In the genomic region with DNA sequence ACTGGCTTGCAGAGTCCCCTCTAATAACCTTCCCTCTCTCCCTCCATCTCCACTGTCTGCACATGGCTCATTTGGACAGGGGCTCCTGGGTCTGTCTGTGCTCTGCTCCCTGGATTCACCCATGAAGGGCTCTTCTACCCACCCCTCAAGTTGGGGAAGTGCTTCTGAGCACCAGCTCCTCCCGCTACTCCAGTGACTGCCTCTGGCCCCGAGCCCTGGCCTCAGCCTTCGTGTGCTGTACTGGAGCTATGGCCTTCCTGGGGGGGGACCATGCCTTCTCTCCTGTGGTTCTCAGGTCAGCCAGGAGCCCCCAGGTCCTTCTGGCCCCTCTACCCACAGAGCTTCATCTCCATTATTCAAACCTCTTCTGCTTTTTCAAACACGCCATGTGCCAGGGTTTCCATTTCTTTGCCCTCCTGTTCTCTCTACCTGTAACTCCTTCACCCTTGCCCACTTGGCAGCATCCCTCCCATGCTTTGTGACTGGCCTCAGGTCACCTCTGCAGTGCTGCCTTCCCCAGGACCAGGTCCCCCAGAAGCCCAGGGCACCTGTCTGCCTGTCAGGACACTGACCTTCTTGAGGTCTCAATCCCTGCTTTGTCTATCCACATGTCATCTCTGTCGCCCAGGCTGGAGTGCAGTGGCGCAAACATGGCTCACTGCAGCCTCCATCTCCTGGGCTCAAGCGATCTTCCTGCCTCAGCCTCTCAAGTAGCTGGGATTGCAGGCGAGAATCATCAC, we compare ENCODE assay signal across 15 cellular contexts. TPM values are rescaled to one million over a fixed set of nuclear protein-coding genes. Genes with fewer than 3 reads are reported as not detected.
DNase-seq lines count a peak whose midpoint lies in the region; ATAC-seq, FAIRE-seq and TF ChIP-seq lines count a peak whose summit lies in the region.
"Had no signal": no experiment of that assay in that cellular context is flagged by ENCODE, and none has a peak within 500 bp of the region (broad histone marks: within the 10 kb centered on the region; RNA-seq: fewer than 3 reads in every experiment).

No MANE protein-coding gene starts in this region.

- no peak overlapping the region for H3K4me3 Mint-ChIP-seq in activated CD4-positive, alpha-beta T cell treated with anti-CD3 and anti-CD28 coated beads for 36 hours
- H3K4me3 Mint-ChIP-seq in activated CD4-positive, alpha-beta T cell treated with anti-CD3 and anti-CD28 coated beads, Interleukin-2, amount 10 ng/mL, durations not matched to agents 7 days and 5 days: no peak overlapping the region
- H3K4me3 Mint-ChIP-seq: memory B cell had no signal

- H3K4ac ChIP-seq in trophoblast cell (ENCODE audit: low read depth, low read length): peak overlapping the region; percentile 43

- DNase-seq in activated CD4-positive, alpha-beta T cell treated with anti-CD3 and anti-CD28 coated beads for 36 hours: no peak
- DNase-seq in activated CD4-positive, alpha-beta T cell treated with anti-CD3 and anti-CD28 coated beads, Interleukin-2, amount 10 ng/mL, durations not matched to agents 7 days and 5 days: no peak
- DNase-seq in cardiac septum (ENCODE audit: low spot score) (peak; percentile 68), trophoblast cell (no peak), uterus (peak in 1 of 2 donors; percentile 38), brain microvascular endothelial cell (no peak), small intestine (no peak), HPDE6-E6E7 (ENCODE audit: extremely low spot score) (no peak)
- DNase-seq: activated CD4-positive, alpha-beta T cell treated with anti-CD3 and anti-CD28 coated beads for 1 hour; NCI-H524 treated with DMSO at 0.1 percent for 48 hours; stimulated activated CD4-positive, alpha-beta T cell treated with anti-CD3 and anti-CD28 coated beads, Interleukin-4, amount 100 ng/mL, for 1 hour had no signal

- intact Hi-C loops in activated CD4-positive, alpha-beta T cell treated with anti-CD3 and anti-CD28 coated beads for 36 hours (cut with DNase I, micrococcal nuclease): no loop called here
- intact Hi-C loops in cardiac septum (cut with DNase I): loop anchor here (10.0 kb wide), 1 partner anchor 260 kb away; the partner anchor contains the start of gene STK10
- intact Hi-C loops in uterus (cut with DNase I; ENCODE audit: low total_unique reads): no loop called here

- no peak for FAIRE-seq in small intestine (lab: Jason Lieb, UNC)
- FAIRE-seq: GM18507, K562 had no signal

- no peaks in the 10 kb centered on the region for H3K9me3 Mint-ChIP-seq in activated CD4-positive, alpha-beta T cell treated with anti-CD3 and anti-CD28 coated beads for 36 hours (ENCODE audit: low read depth)
- no peaks in the 10 kb centered on the region for H3K9me3 Mint-ChIP-seq in activated CD4-positive, alpha-beta T cell treated with anti-CD3 and anti-CD28 coated beads, Interleukin-2, amount 10 ng/mL, durations not matched to agents 7 days and 5 days
- H3K9me3 Mint-ChIP-seq: memory B cell had no signal

- no peak for ATAC-seq in activated CD4-positive, alpha-beta T cell treated with anti-CD3 and anti-CD28 coated beads for 36 hours
- ATAC-seq: K562 had no signal

- CTCF ChIA-PET in activated CD4-positive, alpha-beta T cell treated with anti-CD3 and anti-CD28 coated beads for 36 hours (lab: Charles Lee): interaction anchor here (1.2 kb wide), 1 partner anchor 39 kb away, joined by 4 read pairs; no protein-coding TSS in a partner anchor
- CTCF ChIA-PET in activated CD4-positive, alpha-beta T cell treated with anti-CD3 and anti-CD28 coated beads, Interleukin-2, amount 10 ng/mL, durations not matched to agents 7 days and 5 days (lab: Charles Lee): interaction anchor here (1.5 kb wide), 1 partner anchor 8 kb away, joined by 9 read pairs; no protein-coding TSS in a partner anchor

- no peak overlapping the region for H3K14ac ChIP-seq in trophoblast cell (ENCODE audit: low read length)

- H3K36me3 Mint-ChIP-seq in activated CD4-positive, alpha-beta T cell treated with anti-CD3 and anti-CD28 coated beads for 36 hours (ENCODE audit: low read depth): no peaks in the 10 kb centered on the region
- H3K36me3 Mint-ChIP-seq in activated CD4-positive, alpha-beta T cell treated with anti-CD3 and anti-CD28 coated beads, Interleukin-2, amount 10 ng/mL, durations not matched to agents 7 days and 5 days (ENCODE audit: low read depth): no peaks in the 10 kb centered on the region
- H3K36me3 Mint-ChIP-seq: memory B cell had no signal

- TF ChIP-seq CTCF in uterus (IDR thresholded peaks at IDR 0.05) (no peak), brain microvascular endothelial cell (IDR thresholded peaks at IDR 0.05; ENCODE audit: low read depth, low read length, missing control alignments) (no peak)

- H3K79me1 ChIP-seq in trophoblast cell (ENCODE audit: low read length): no peaks in the 10 kb centered on the region

- no peak overlapping the region for H3K4me2 ChIP-seq in trophoblast cell (ENCODE audit: low read length)

- H3K18ac ChIP-seq in trophoblast cell (ENCODE audit: low read length): no peak overlapping the region

- H4K8ac ChIP-seq in trophoblast cell (ENCODE audit: low read depth, low read length): no peak overlapping the region

- H3K9me3 ChIP-seq in trophoblast cell (ENCODE audit: insufficient read depth, low read depth, low read length): no peaks in the 10 kb centered on the region
- no peaks in the 10 kb centered on the region for H3K9me3 ChIP-seq in uterus
- no peaks in the 10 kb centered on the region for H3K9me3 ChIP-seq in small intestine (ENCODE audit: control insufficient read depth, low read depth)

- POLR2A ChIA-PET in activated CD4-positive, alpha-beta T cell treated with anti-CD3 and anti-CD28 coated beads for 36 hours (lab: Charles Lee): no interaction called here
- POLR2A ChIA-PET in activated CD4-positive, alpha-beta T cell treated with anti-CD3 and anti-CD28 coated beads, Interleukin-2, amount 10 ng/mL, durations not matched to agents 7 days and 5 days (lab: Charles Lee): no interaction called here

- H2BK120ac ChIP-seq in trophoblast cell (ENCODE audit: insufficient read depth, low read length, poor library complexity): no peak overlapping the region

- no peak overlapping the region for H2BK5ac ChIP-seq in trophoblast cell (ENCODE audit: low read depth, low read length, poor library complexity)

- WGBS in trophoblast cell (ENCODE audit: extremely low coverage, insufficient coverage, insufficient read length): no CpG with 5 or more reads among the region's 8 CpGs
- 76 to 92% (median 83%) methylated on average over 8 of the region's 8 CpGs for WGBS in small intestine, 3 donors

- no peak overlapping the region for H3K23ac ChIP-seq in trophoblast cell (ENCODE audit: low read length)

- peaks cover 14% of the 10 kb centered on the region for H3K4me1 Mint-ChIP-seq in activated CD4-positive, alpha-beta T cell treated with anti-CD3 and anti-CD28 coated beads for 36 hours
- H3K4me1 Mint-ChIP-seq in activated CD4-positive, alpha-beta T cell treated with anti-CD3 and anti-CD28 coated beads, Interleukin-2, amount 10 ng/mL, durations not matched to agents 7 days and 5 days: peaks cover 11% of the 10 kb centered on the region
- H3K4me1 Mint-ChIP-seq: memory B cell had no signal

- H4K91ac ChIP-seq in trophoblast cell (ENCODE audit: low read depth, low read length): no peak overlapping the region

- peaks cover 23% of the 10 kb centered on the region for H3K27me3 Mint-ChIP-seq in activated CD4-positive, alpha-beta T cell treated with anti-CD3 and anti-CD28 coated beads for 36 hours
- H3K27me3 Mint-ChIP-seq in activated CD4-positive, alpha-beta T cell treated with anti-CD3 and anti-CD28 coated beads, Interleukin-2, amount 10 ng/mL, durations not matched to agents 7 days and 5 days: peaks cover 22% of the 10 kb centered on the region
- H3K27me3 Mint-ChIP-seq: progenitor cell of endocrine pancreas had no signal

- in situ Hi-C loops in brain microvascular endothelial cell (cut with HindIII; ENCODE audit: low pct_ligation_motif_present, low sequenced_read_pairs): no loop called here

- H3K36me3 ChIP-seq in trophoblast cell (ENCODE audit: control insufficient read depth in 1 of 2, insufficient read depth in 2 of 2, low read length in 2 of 2) (peaks cover 13 to 14% of the 10 kb centered on the region in 2 experiments), uterus (no peaks in the 10 kb centered on the region), brain microvascular endothelial cell (replicated peaks) (no peaks in the 10 kb centered on the region), small intestine (ENCODE audit: control insufficient read depth in 2 of 2, insufficient read depth in 2 of 2, low read length in 2 of 2) (no peaks in the 10 kb centered on the region)

- H3K4me3 ChIP-seq in trophoblast cell (ENCODE audit: low read depth, low read length) (no peak overlapping the region), uterus (no peak overlapping the region), brain microvascular endothelial cell (ENCODE audit: low read depth, low read length) (no peak overlapping the region), small intestine (ENCODE audit: low read depth in 1 of 2, low read length in 2 of 2) (no peak overlapping the region)
- H3K4me3 ChIP-seq: K562 had no signal

- no peak overlapping the region for H2AFZ ChIP-seq in trophoblast cell (ENCODE audit: insufficient read depth, low read length, poor library complexity)

- no peaks in the 10 kb centered on the region for H3K27me3 ChIP-seq in trophoblast cell (ENCODE audit: insufficient read depth, low read length)
- H3K27me3 ChIP-seq in uterus: no peaks in the 10 kb centered on the region
- H3K27me3 ChIP-seq in brain microvascular endothelial cell (replicated peaks): no peaks in the 10 kb centered on the region
- no peaks in the 10 kb centered on the region for H3K27me3 ChIP-seq in small intestine (ENCODE audit: control insufficient read depth in 2 of 2, insufficient read depth in 2 of 2, low read length in 2 of 2)

- no peak overlapping the region for H4K12ac ChIP-seq in trophoblast cell (ENCODE audit: low read depth, low read length)

- H3K79me2 ChIP-seq in trophoblast cell (ENCODE audit: control insufficient read depth, insufficient read depth, low read length, poor library complexity): peaks cover 12% of the 10 kb centered on the region

- peak overlapping the region; percentile 57 for H3K27ac Mint-ChIP-seq in activated CD4-positive, alpha-beta T cell treated with anti-CD3 and anti-CD28 coated beads for 36 hours
- H3K27ac Mint-ChIP-seq in activated CD4-positive, alpha-beta T cell treated with anti-CD3 and anti-CD28 coated beads, Interleukin-2, amount 10 ng/mL, durations not matched to agents 7 days and 5 days: no peak overlapping the region
- H3K27ac Mint-ChIP-seq: memory B cell, progenitor cell of endocrine pancreas had no signal

- H3K4me1 ChIP-seq in trophoblast cell (ENCODE audit: control insufficient read depth in 1 of 2, insufficient read depth in 2 of 2, low read length in 2 of 2): peaks cover 4 to 27% of the 10 kb centered on the region in 2 experiments
- H3K4me1 ChIP-seq in uterus: peaks cover 4 to 16% of the 10 kb centered on the region in 2 donors
- H3K4me1 ChIP-seq in small intestine (ENCODE audit: control insufficient read depth in 2 of 2, insufficient read depth in 1 of 2, low read depth in 1 of 2, low read length in 1 of 2): peaks cover 0 to 2% of the 10 kb centered on the region in 2 donors

- no peak overlapping the region for H2BK12ac ChIP-seq in trophoblast cell (ENCODE audit: low read length)

- H3K27ac ChIP-seq in trophoblast cell (ENCODE audit: low read depth, low read length): no peak overlapping the region
- H3K27ac ChIP-seq in uterus: peak overlapping the region; percentile 83 to 95
- no peak overlapping the region for H3K27ac ChIP-seq in brain microvascular endothelial cell
- H3K27ac ChIP-seq in small intestine (ENCODE audit: low read depth in 1 of 2, low read length in 1 of 2): peak overlapping the region in 1 of 2 donors; percentile 53

- no peak for TF ChIP-seq POLR2A in uterus (IDR thresholded peaks at IDR 0.05)

- no peak overlapping the region for H2AK5ac ChIP-seq in trophoblast cell (ENCODE audit: low read length)

- H3K9ac ChIP-seq in trophoblast cell (ENCODE audit: low read length): no peak overlapping the region

RNA-seq across cellular contexts. Expression of gene SH3PXD2B, which starts 9.5 kb away (rescaled TPM):
- 1 to 10 TPM; 1.3 to 1.8 TPM for total RNA-seq in activated CD4-positive, alpha-beta T cell treated with anti-CD3 and anti-CD28 coated beads for 36 hours
- total RNA-seq in activated CD4-positive, alpha-beta T cell treated with anti-CD3 and anti-CD28 coated beads, Interleukin-2, amount 10 ng/mL, durations not matched to agents 7 days and 5 days: under 1 TPM; 0.33 to 0.35 TPM
- 5.1 TPM for total RNA-seq in cardiac septum
- polyA plus RNA-seq in trophoblast cell (2013): 40.1 and 41.6 TPM in 2 replicates
- 10 to 100 TPM; 26.1 to 82.6 (median 31.0) TPM for total RNA-seq in uterus
- polyA plus RNA-seq in small intestine: 10 to 100 TPM in 1 of 3 donors, 1 to 10 TPM in 2; 1.1 to 11.0 (median 1.9) TPM

Comparison
In these comparisons a context has a peak if more than half of its experiments do, and no peak if none do; other contexts are left out.
1. H3K27ac ChIP-seq: peak in uterus (2 of 2); none in trophoblast cell (single experiment) and brain microvascular endothelial cell (single experiment).